8 cellular contexts compared by ENCODE assay signal in the genomic region with DNA sequence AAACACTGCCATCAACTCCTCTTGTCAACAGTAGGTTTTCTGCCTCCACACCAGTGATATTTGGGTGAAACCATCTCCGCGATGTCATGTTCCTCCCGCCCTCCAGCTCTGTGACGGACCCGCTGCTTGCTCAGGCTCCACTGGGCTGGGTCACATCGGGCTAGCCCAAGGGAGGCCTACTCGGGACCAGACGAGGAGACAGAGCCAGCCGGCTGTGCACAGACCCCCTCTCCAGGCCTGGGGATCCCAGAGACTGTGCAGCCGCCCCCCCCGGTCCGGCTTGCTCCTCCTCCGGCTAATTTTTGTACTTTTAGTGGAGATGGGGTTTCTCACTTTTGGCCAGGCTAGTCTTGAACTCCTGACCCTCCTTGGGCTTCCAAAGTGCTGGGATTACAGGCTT.
"Had no signal": no experiment of that assay in that cellular context is flagged by ENCODE, and none has a peak within 500 bp of the region (broad histone marks: within the 10 kb centered on the region; RNA-seq: fewer than 3 reads in every experiment).

No MANE protein-coding gene starts in this region.

- H3K4me3 ChIP-seq: GM12878 had no signal

- FAIRE-seq: G401.6, GM12878, GM12891, GM12892, GM18507, GM19239 had no signal

- DNase-seq: GDM1, GF-D8 had no signal

- ATAC-seq: GM12878 had no signal
